ENCODE assay signal across 14 cellular contexts in genomic region chr2:169891593-169892298, GRCh38.
DNase-seq lines count a peak whose midpoint lies in the region; ATAC-seq and TF ChIP-seq lines count a peak whose summit lies in the region.
"Had no signal": no experiment of that assay in that cellular context is flagged by ENCODE, and none has a peak within 500 bp of the region (broad histone marks: within the 10 kb centered on the region; RNA-seq: fewer than 3 reads in every experiment).

No MANE protein-coding gene starts in this region.

- DNase-seq in DMS53 treated with DMSO at 0.1 percent for 48 hours (lab: John Stamatoyannopoulos, UW; ENCODE audit: unreplicated experiment) (peak; percentile 92), NCI-H187 (lab: John Stamatoyannopoulos, UW) (peak; percentile 1 to 13), brain microvascular endothelial cell (peak; percentile 14), mesothelial cell of epicardium (ENCODE audit: low spot score in 2 of 2, unreplicated experiment in 2 of 2) (no peak), D341Med (ENCODE audit: low spot score) (no peak), Calu3 (no peak), cortex of kidney (lab: John Stamatoyannopoulos, UW) (no peak)
- DNase-seq: activated CD4-positive, alpha-beta T cell treated with anti-CD3 and anti-CD28 coated beads, Interleukin-2, amount 50 U/mL, for 1 hour; activated naive CD8-positive, alpha-beta T cell treated with anti-CD3 and anti-CD28 coated beads for 36 hours; mesendoderm; NCI-H1048; stimulated activated CD8-positive, alpha-beta memory T cell treated with anti-CD3 and anti-CD28 coated beads, Interleukin-4, amount 100 ng/mL, for 48 hours had no signal

- no peak overlapping the region for H3K4me3 Mint-ChIP-seq in mesothelial cell of epicardium
- H3K4me3 Mint-ChIP-seq in Calu3 (ENCODE audit: low read depth, unreplicated experiment) = no peak overlapping the region
- H3K4me3 Mint-ChIP-seq: activated naive CD8-positive, alpha-beta T cell treated with anti-CD3 and anti-CD28 coated beads for 36 hours had no signal

- H3K9me3 Mint-ChIP-seq in mesothelial cell of epicardium (no peaks in the 10 kb centered on the region), Calu3 (ENCODE audit: low read depth, unreplicated experiment) (no peaks in the 10 kb centered on the region)
- H3K9me3 Mint-ChIP-seq: activated naive CD8-positive, alpha-beta T cell treated with anti-CD3 and anti-CD28 coated beads for 36 hours had no signal

- H3K27me3 Mint-ChIP-seq in mesothelial cell of epicardium (ENCODE audit: low read depth) (no peaks in the 10 kb centered on the region), Calu3 (ENCODE audit: unreplicated experiment) (no peaks in the 10 kb centered on the region)
- H3K27me3 Mint-ChIP-seq: activated naive CD8-positive, alpha-beta T cell treated with anti-CD3 and anti-CD28 coated beads for 36 hours had no signal

- H3K36me3 ChIP-seq in brain microvascular endothelial cell (replicated peaks) = no peaks in the 10 kb centered on the region

- intact Hi-C loops in Calu3 (cut with micrococcal nuclease; ENCODE audit: unreplicated experiment) = no loop called here

- H3K4me3 ChIP-seq in brain microvascular endothelial cell (ENCODE audit: low read depth, low read length) = no peak overlapping the region
- H3K4me3 ChIP-seq: esophagus muscularis mucosa had no signal

- CTCF ChIA-PET in Calu3 (lab: Charles Lee) = interaction anchor here (0.7 kb wide), 1 partner anchor 508 kb away, joined by 3 read pairs; no protein-coding TSS in a partner anchor

- H3K4me1 Mint-ChIP-seq in mesothelial cell of epicardium (peaks cover 14% of the 10 kb centered on the region), Calu3 (ENCODE audit: low read depth, unreplicated experiment) (peaks cover 10% of the 10 kb centered on the region)
- H3K4me1 Mint-ChIP-seq: activated naive CD8-positive, alpha-beta T cell treated with anti-CD3 and anti-CD28 coated beads for 36 hours had no signal

- BruUV-seq in Calu3 (replicated peaks; lab: Mats Ljungman, UMichigan) = no TSS peak

- peak overlapping the region; percentile 40 for H3K27ac Mint-ChIP-seq in mesothelial cell of epicardium
- no peak overlapping the region for H3K27ac Mint-ChIP-seq in Calu3 (ENCODE audit: unreplicated experiment)
- H3K27ac Mint-ChIP-seq: activated naive CD8-positive, alpha-beta T cell treated with anti-CD3 and anti-CD28 coated beads for 36 hours had no signal

- H3K36me3 Mint-ChIP-seq in mesothelial cell of epicardium (peaks cover 7% of the 10 kb centered on the region), Calu3 (ENCODE audit: insufficient read depth, unreplicated experiment) (peaks cover 10% of the 10 kb centered on the region)

- H3K27ac ChIP-seq in brain microvascular endothelial cell = no peak overlapping the region
- H3K27ac ChIP-seq: esophagus muscularis mucosa had no signal

- no peak for ATAC-seq in GM21515 (IDR thresholded peaks at IDR 0.05; ENCODE audit: unreplicated experiment)

- in situ Hi-C loops in brain microvascular endothelial cell (cut with HindIII; ENCODE audit: low pct_ligation_motif_present, low sequenced_read_pairs) = no loop called here

- no peaks in the 10 kb centered on the region for H3K27me3 ChIP-seq in brain microvascular endothelial cell (replicated peaks)
- H3K27me3 ChIP-seq: esophagus muscularis mucosa had no signal

- TF ChIP-seq CTCF in brain microvascular endothelial cell (IDR thresholded peaks at IDR 0.05; ENCODE audit: low read depth, low read length, missing control alignments) = no peak
- TF ChIP-seq CTCF in mesothelial cell of epicardium (IDR thresholded peaks at IDR 0.05; ENCODE audit: unreplicated experiment) = no peak
- TF ChIP-seq CTCF in Calu3 (IDR thresholded peaks at IDR 0.05; ENCODE audit: unreplicated experiment) = no peak

Comparison
In these comparisons a context has a peak if more than half of its experiments do, and no peak if none do; other contexts are left out.
1. DNase-seq: peak in DMS53 treated with DMSO at 0.1 percent for 48 hours (single experiment), NCI-H187 (2 of 2) and brain microvascular endothelial cell (single experiment); none in mesothelial cell of epicardium (0 of 2), D341Med (single experiment), Calu3 (single experiment) and cortex of kidney (single experiment).